9 cellular contexts compared by ENCODE assay signal in the genomic region with DNA sequence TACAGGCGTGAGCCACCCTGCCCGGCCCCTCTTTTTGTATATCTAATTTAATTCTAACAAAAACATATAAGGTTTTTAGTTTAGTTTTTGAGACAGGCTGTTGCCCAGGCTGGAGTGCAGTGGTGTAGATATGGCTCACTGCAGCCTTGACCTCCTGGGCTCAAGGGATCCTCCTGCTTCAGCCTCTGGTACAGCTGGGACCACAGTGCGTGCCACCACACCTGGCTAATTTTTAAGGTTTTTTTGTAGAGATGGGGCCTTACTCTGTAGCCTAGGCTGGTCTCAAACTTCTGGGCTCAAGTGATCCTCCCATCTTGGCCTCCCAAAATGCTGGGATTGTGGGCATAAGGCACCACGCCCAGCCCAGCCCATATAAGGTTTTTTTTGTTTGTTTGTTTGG. TPM values are rescaled to one million over a fixed set of nuclear protein-coding genes. Genes with fewer than 3 reads are reported as not detected.
DNase-seq lines count a peak whose midpoint lies in the region; ATAC-seq, FAIRE-seq and TF ChIP-seq lines count a peak whose summit lies in the region.
"Had no signal": no experiment of that assay in that cellular context is flagged by ENCODE, and none has a peak within 500 bp of the region (broad histone marks: within the 10 kb centered on the region; RNA-seq: fewer than 3 reads in every experiment).

No MANE protein-coding gene starts in this region.

- no peaks in the 10 kb centered on the region for H3K27me3 Mint-ChIP-seq in activated CD4-positive, alpha-beta memory T cell treated with anti-CD3 and anti-CD28 coated beads for 36 hours
- no peaks in the 10 kb centered on the region for H3K27me3 Mint-ChIP-seq in activated CD4-positive, alpha-beta memory T cell treated with anti-CD3 and anti-CD28 coated beads, Interleukin-2, amount 10 ng/mL, durations not matched to agents 7 days and 5 days
- no peaks in the 10 kb centered on the region for H3K27me3 Mint-ChIP-seq in memory B cell

- H3K4me1 ChIP-seq in K562 (replicated peaks in 1 of 2; ENCODE audit: control insufficient read depth in 2 of 2, insufficient read depth in 2 of 2, low read length in 2 of 2): peaks cover 26 to 40% of the 10 kb centered on the region in 2 experiments
- H3K4me1 ChIP-seq in thyroid gland: peaks cover 22 to 46% of the 10 kb centered on the region in 2 donors

- 90% methylated on average over 4 of the region's 4 CpGs for WGBS in K562 (ENCODE audit: insufficient coverage, low coverage, missing lambda C conversion rate)
- WGBS in thyroid gland, 2 donors: 96 to 97% methylated on average over 4 of the region's 4 CpGs

- in situ Hi-C loops in K562 (cut with MboI): no loop called here

- H3K4me3 Mint-ChIP-seq in activated CD4-positive, alpha-beta memory T cell treated with anti-CD3 and anti-CD28 coated beads for 36 hours: no peak overlapping the region
- H3K4me3 Mint-ChIP-seq in activated CD4-positive, alpha-beta memory T cell treated with anti-CD3 and anti-CD28 coated beads, Interleukin-2, amount 10 ng/mL, durations not matched to agents 7 days and 5 days: no peak overlapping the region
- no peak overlapping the region for H3K4me3 Mint-ChIP-seq in memory B cell

- H3K27me3 ChIP-seq in K562 (ENCODE audit: control insufficient read depth in 2 of 2, insufficient read depth in 2 of 2, low read length in 2 of 2) (no peaks in the 10 kb centered on the region), thyroid gland (no peaks in the 10 kb centered on the region)

- no peak overlapping the region for H2AFZ ChIP-seq in K562 (ENCODE audit: low read depth, low read length)

- TF ChIP-seq EP300 in K562 (IDR thresholded peaks at IDR 0.05; ENCODE audit: low read length): no peak

- H3K4me3 ChIP-seq in K562 (no peak overlapping the region), thyroid gland (replicated peaks in 1 of 3) (no peak overlapping the region)

- peaks cover 24% of the 10 kb centered on the region; the same call in 2 of the 3 replicates for H3K36me3 ChIP-seq in K562 (ENCODE audit: control insufficient read depth, insufficient read depth, low read length)
- H3K36me3 ChIP-seq in thyroid gland: no peaks in the 10 kb centered on the region

- H3K4me1 Mint-ChIP-seq in activated CD4-positive, alpha-beta memory T cell treated with anti-CD3 and anti-CD28 coated beads for 36 hours (ENCODE audit: low read depth): peaks cover 53% of the 10 kb centered on the region
- H3K4me1 Mint-ChIP-seq in activated CD4-positive, alpha-beta memory T cell treated with anti-CD3 and anti-CD28 coated beads, Interleukin-2, amount 10 ng/mL, durations not matched to agents 7 days and 5 days: peaks cover 56% of the 10 kb centered on the region
- H3K4me1 Mint-ChIP-seq in memory B cell: peaks cover 21% of the 10 kb centered on the region

- TF ChIP-seq RAD21 in K562 (CRISPR knock-in tag; conservative IDR thresholded peaks at IDR 0.05 in 1 of 2, IDR thresholded peaks at IDR 0.05 in 1 of 2): no peak

- intact Hi-C loops in activated CD4-positive, alpha-beta memory T cell treated with anti-CD3 and anti-CD28 coated beads for 36 hours (cut with micrococcal nuclease): loop anchor here (5.0 to 10.0 kb wide), 6 partner anchors 123 to 547 kb away; a partner anchor contains a TSS
- intact Hi-C loops in K562 (cut with micrococcal nuclease): loop anchor here (10.0 kb wide), 1 partner anchor 364 kb away; a partner anchor contains a TSS
- intact Hi-C loops in thyroid gland (cut with DNase I): no loop called here

- peaks cover 24% of the 10 kb centered on the region for H3K36me3 Mint-ChIP-seq in activated CD4-positive, alpha-beta memory T cell treated with anti-CD3 and anti-CD28 coated beads for 36 hours
- H3K36me3 Mint-ChIP-seq in activated CD4-positive, alpha-beta memory T cell treated with anti-CD3 and anti-CD28 coated beads, Interleukin-2, amount 10 ng/mL, durations not matched to agents 7 days and 5 days (ENCODE audit: low read depth): peaks cover 35% of the 10 kb centered on the region
- H3K36me3 Mint-ChIP-seq in memory B cell: peaks cover 11% of the 10 kb centered on the region

- H3K9me3 ChIP-seq in K562 (replicated peaks; ENCODE audit: control insufficient read depth, insufficient read depth, low read depth, low read length) (no peaks in the 10 kb centered on the region), thyroid gland (no peaks in the 10 kb centered on the region)

- H3K27ac ChIP-seq in K562 (ENCODE audit: extremely low read depth, low read depth, low read length) (no peak overlapping the region), thyroid gland (peak overlapping the region; percentile 42 to 87 (median 86))

- TF ChIP-seq POLR2A in K562 (conservative IDR thresholded peaks at IDR 0.05) (no peak), thyroid gland (IDR thresholded peaks at IDR 0.05) (no peak)

- CTCF ChIA-PET in activated CD4-positive, alpha-beta memory T cell treated with anti-CD3 and anti-CD28 coated beads for 36 hours (lab: Charles Lee): interaction anchor here (1.5 to 1.9 kb wide), 2 partner anchors 9 to 43 kb away, joined by 5 to 10 read pairs; no protein-coding TSS in a partner anchor
- CTCF ChIA-PET in activated CD4-positive, alpha-beta memory T cell treated with anti-CD3 and anti-CD28 coated beads, Interleukin-2, amount 10 ng/mL, durations not matched to agents 7 days and 5 days (lab: Charles Lee): interaction anchor here (2.1 to 15.6 kb wide), 2 partner anchors 11 to 47 kb away, joined by 11 to 264 read pairs; no protein-coding TSS in a partner anchor
- CTCF ChIA-PET in K562 (lab: Yijun Ruan, JAX; ENCODE audit: low intra/inter-chr PET ratio): no interaction called here

- no peak for TF ChIP-seq CTCF in K562 (IDR thresholded peaks at IDR 0.05 in 2 of 3, conservative IDR thresholded peaks at IDR 0.05 in 1 of 3; ENCODE audit: insufficient read depth in 2 of 3, low read depth in 1 of 3, low read length in 3 of 3)
- no peak for TF ChIP-seq CTCF in thyroid gland (IDR thresholded peaks at IDR 0.05)

- no peaks in the 10 kb centered on the region for H3K9me1 ChIP-seq in K562 (ENCODE audit: control insufficient read depth, insufficient read depth, low read length)

- no peak overlapping the region for H3K4me2 ChIP-seq in K562 (ENCODE audit: insufficient read depth, low read length)

- H3K27ac Mint-ChIP-seq in activated CD4-positive, alpha-beta memory T cell treated with anti-CD3 and anti-CD28 coated beads for 36 hours: peak overlapping the region; percentile 97
- no peak overlapping the region for H3K27ac Mint-ChIP-seq in activated CD4-positive, alpha-beta memory T cell treated with anti-CD3 and anti-CD28 coated beads, Interleukin-2, amount 10 ng/mL, durations not matched to agents 7 days and 5 days
- H3K27ac Mint-ChIP-seq in memory B cell: peak overlapping the region; percentile 97

- FAIRE-seq in K562 (lab: Jason Lieb, UNC): no peak

- no peak for DNase-seq in activated CD4-positive, alpha-beta memory T cell treated with anti-CD3 and anti-CD28 coated beads for 36 hours
- no peak for DNase-seq in activated CD4-positive, alpha-beta memory T cell treated with anti-CD3 and anti-CD28 coated beads, Interleukin-2, amount 10 ng/mL, durations not matched to agents 7 days and 5 days
- DNase-seq in K562 (ENCODE audit: extremely low read depth in 1 of 4, low spot score in 3 of 4) (no peak), memory B cell (ENCODE audit: low spot score in 2 of 2) (no peak), thyroid gland (no peak), DMS53 treated with DMSO at 0.1 percent for 48 hours (lab: John Stamatoyannopoulos, UW; ENCODE audit: unreplicated experiment) (no peak), Kasumi-1 (lab: John Stamatoyannopoulos, UW) (no peak)
- DNase-seq: NCI-H82 had no signal

- BruUV-seq in K562 (replicated peaks; lab: Mats Ljungman, UMichigan): no TSS peak

- peak overlapping the region in 1 of 2 experiments; percentile 20; a peak in 1 of 4 replicates for H3K9ac ChIP-seq in K562 (ENCODE audit: insufficient read depth in 1 of 2, low read depth in 2 of 2, low read length in 2 of 2)

- ATAC-seq in K562 (no peak), memory B cell (ENCODE audit: low read depth) (no peak), HG02884 (IDR thresholded peaks at IDR 0.05; ENCODE audit: unreplicated experiment) (no peak)

- H3K9me3 Mint-ChIP-seq in activated CD4-positive, alpha-beta memory T cell treated with anti-CD3 and anti-CD28 coated beads for 36 hours: no peaks in the 10 kb centered on the region
- no peaks in the 10 kb centered on the region for H3K9me3 Mint-ChIP-seq in activated CD4-positive, alpha-beta memory T cell treated with anti-CD3 and anti-CD28 coated beads, Interleukin-2, amount 10 ng/mL, durations not matched to agents 7 days and 5 days
- H3K9me3 Mint-ChIP-seq in memory B cell: no peaks in the 10 kb centered on the region

- H3K79me2 ChIP-seq in K562 (ENCODE audit: control insufficient read depth, insufficient read depth, low read length): peaks cover 13% of the 10 kb centered on the region; the same call in 2 of the 3 replicates

- no peaks in the 10 kb centered on the region for H4K20me1 ChIP-seq in K562 (replicated peaks; ENCODE audit: control insufficient read depth, insufficient read depth, low read length)

- POLR2A ChIA-PET in activated CD4-positive, alpha-beta memory T cell treated with anti-CD3 and anti-CD28 coated beads for 36 hours (lab: Charles Lee): interaction anchor here (0.7 to 9.2 kb wide), 3 partner anchors 19 to 44 kb away, joined by 4 to 147 read pairs (median 105); a partner anchor contains a TSS
- POLR2A ChIA-PET in activated CD4-positive, alpha-beta memory T cell treated with anti-CD3 and anti-CD28 coated beads, Interleukin-2, amount 10 ng/mL, durations not matched to agents 7 days and 5 days (lab: Charles Lee): interaction anchor here (2.2 to 17.4 kb wide), 3 partner anchors 19 to 46 kb away, joined by 12 to 402 read pairs (median 17); a partner anchor contains a TSS
- POLR2A ChIA-PET in K562 (lab: Yijun Ruan, JAX): interaction anchor here (2.9 kb wide), 1 partner anchor 9 kb away, joined by 16 read pairs; no protein-coding TSS in a partner anchor

RNA-seq across cellular contexts. Expression of a gene that starts 18.8 kb away (rescaled TPM):
- 100 to 1,000 TPM; 212 to 219 TPM for total RNA-seq in activated CD4-positive, alpha-beta memory T cell treated with anti-CD3 and anti-CD28 coated beads for 36 hours
- 100 to 1,000 TPM; 221 to 223 TPM for total RNA-seq in activated CD4-positive, alpha-beta memory T cell treated with anti-CD3 and anti-CD28 coated beads, Interleukin-2, amount 10 ng/mL, durations not matched to agents 7 days and 5 days
- 86.7 and 153 TPM in 2 replicates for total RNA-seq in K562 (2011; cell fraction: chromatin; rRNA removed; ENCODE audit: low replicate concordance)
- 54.7 and 57.9 TPM in 2 replicates for total RNA-seq in K562 (2011; cell fraction: nucleolus; rRNA removed)
- 124 and 201 TPM in 2 replicates for total RNA-seq in K562 (2011; cell fraction: nucleoplasm; rRNA removed)
- total RNA-seq in K562 (2014; rRNA removed) (147 and 163 TPM in 2 replicates), K562 (2014; rRNA removed; fragmentation: Illumina TruSeq; extraction: Trizol) (196 and 198 TPM in 2 replicates), K562 (2015; rRNA removed; fragmentation: Illumina TruSeq; extraction: Trizol) (183 and 188 TPM in 2 replicates), K562 (2021) (203 and 219 TPM in 2 replicates), thyroid gland (100 to 1,000 TPM; 183 to 292 (median 218) TPM)
- polyA plus RNA-seq in K562 (2011; rRNA removed) (133 and 156 TPM in 2 replicates), K562 (2014; fragmentation: Illumina TruSeq; extraction: Trizol) (565 and 605 TPM in 2 replicates), K562 (2014; fragmentation: Nextera tagmentation; extraction: Ambion mirVana) (10 to 100 TPM; 68.1 to 93.9 TPM), K562 (2014; rRNA removed) (197 and 354 TPM in 2 replicates)
- 116 and 118 TPM in 2 replicates for polyA plus RNA-seq in K562 (2011; cell fraction: cytosol; rRNA removed)
- polyA plus RNA-seq in K562 (2011; cell fraction: nucleus; rRNA removed): 47.5 and 50.4 TPM in 2 replicates
- polyA plus RNA-seq in K562 (2012): 174 and 197 TPM in 2 replicates
- polyA minus RNA-seq in K562 (2011; rRNA and poly(A)+ RNA removed): 60.6 and 80.0 TPM in 2 replicates
- 32.9 and 35.0 TPM in 2 replicates for polyA minus RNA-seq in K562 (2011; cell fraction: cytosol; rRNA and poly(A)+ RNA removed)
- 22.9 and 51.1 TPM in 2 replicates for polyA minus RNA-seq in K562 (2011; cell fraction: nucleus; rRNA and poly(A)+ RNA removed)

RNA-seq across cellular contexts. Expression of a gene that starts 31.2 kb away (rescaled TPM):
- total RNA-seq in activated CD4-positive, alpha-beta memory T cell treated with anti-CD3 and anti-CD28 coated beads for 36 hours: 100 to 1,000 TPM; 280 to 288 TPM
- total RNA-seq in activated CD4-positive, alpha-beta memory T cell treated with anti-CD3 and anti-CD28 coated beads, Interleukin-2, amount 10 ng/mL, durations not matched to agents 7 days and 5 days: 100 to 1,000 TPM; 470 to 472 TPM
- total RNA-seq in K562 (2011; cell fraction: chromatin; rRNA removed; ENCODE audit: low replicate concordance): 200 and 281 TPM in 2 replicates
- 147 and 148 TPM in 2 replicates for total RNA-seq in K562 (2011; cell fraction: nucleolus; rRNA removed)
- total RNA-seq in K562 (2011; cell fraction: nucleoplasm; rRNA removed): 206 and 295 TPM in 2 replicates
- total RNA-seq in K562 (2014; rRNA removed) (129 and 138 TPM in 2 replicates), K562 (2014; rRNA removed; fragmentation: Illumina TruSeq; extraction: Trizol) (153 and 184 TPM in 2 replicates), K562 (2015; rRNA removed; fragmentation: Illumina TruSeq; extraction: Trizol) (109 and 120 TPM in 2 replicates), K562 (2021) (200 and 224 TPM in 2 replicates), thyroid gland (100 to 1,000 TPM; 164 to 313 (median 203) TPM)
- polyA plus RNA-seq in K562 (2011; rRNA removed) (144 and 222 TPM in 2 replicates), K562 (2014; fragmentation: Illumina TruSeq; extraction: Trizol) (147 and 158 TPM in 2 replicates), K562 (2014; fragmentation: Nextera tagmentation; extraction: Ambion mirVana) (10 to 100 TPM; 27.1 to 31.0 TPM), K562 (2014; rRNA removed) (131 and 143 TPM in 2 replicates)
- 86.7 and 94.2 TPM in 2 replicates for polyA plus RNA-seq in K562 (2011; cell fraction: cytosol; rRNA removed)
- 179 and 244 TPM in 2 replicates for polyA plus RNA-seq in K562 (2011; cell fraction: nucleus; rRNA removed)
- polyA plus RNA-seq in K562 (2012): 139 and 140 TPM in 2 replicates
- polyA minus RNA-seq in K562 (2011; rRNA and poly(A)+ RNA removed): 221 and 238 TPM in 2 replicates
- 104 and 109 TPM in 2 replicates for polyA minus RNA-seq in K562 (2011; cell fraction: cytosol; rRNA and poly(A)+ RNA removed)
- 141 and 172 TPM in 2 replicates for polyA minus RNA-seq in K562 (2011; cell fraction: nucleus; rRNA and poly(A)+ RNA removed)
